26 cellular contexts compared by ENCODE assay signal in genomic region chr18:25275414-25276001, GRCh38.
A peak's percentile ranks its signal among the peaks of the same experiment; 100 is the strongest.
DNase-seq lines count a peak whose midpoint lies in the region; ATAC-seq, FAIRE-seq and TF ChIP-seq lines count a peak whose summit lies in the region.
"Had no signal": no experiment of that assay in that cellular context is flagged by ENCODE, and none has a peak within 500 bp of the region (broad histone marks: within the 10 kb centered on the region; RNA-seq: fewer than 3 reads in every experiment).

No MANE protein-coding gene starts in this region.

- H3K9me3 ChIP-seq in liver (ENCODE audit: control insufficient read depth in 4 of 4, low read length in 3 of 4) (no peaks in the 10 kb centered on the region), HepG2 (ENCODE audit: low read length) (no peaks in the 10 kb centered on the region), endothelial cell of umbilical vein (replicated peaks; ENCODE audit: control insufficient read depth, insufficient read depth, low read length) (no peaks in the 10 kb centered on the region), mesenchymal stem cell (ENCODE audit: control insufficient read depth, low read length) (no peaks in the 10 kb centered on the region), transverse colon (no peaks in the 10 kb centered on the region), osteoblast (ENCODE audit: low read depth, low read length) (no peaks in the 10 kb centered on the region)
- H3K9me3 ChIP-seq: neutrophil, psoas muscle, tibial nerve had no signal

- intact Hi-C loops in HepG2 (cut with micrococcal nuclease; ENCODE audit: unreplicated experiment) (no loop called here), endothelial cell of umbilical vein (cut with micrococcal nuclease) (loop anchor here (1.0 to 5.0 kb wide), 8 partner anchors 14 to 397 kb away; partner anchors contain the start of gene ZNF521), transverse colon (cut with DNase I; ENCODE audit: low total_unique reads) (no loop called here)

- H3K9me1 ChIP-seq in endothelial cell of umbilical vein (replicated peaks; ENCODE audit: control insufficient read depth, extremely low read depth, insufficient read depth, low read length), result no peaks in the 10 kb centered on the region

- ATAC-seq in HepG2 (no peak), HG03280 (IDR thresholded peaks at IDR 0.05; ENCODE audit: unreplicated experiment) (no peak), HG02759 (IDR thresholded peaks at IDR 0.05; ENCODE audit: unreplicated experiment) (no peak)
- ATAC-seq: activated CD4-positive, alpha-beta T cell treated with anti-CD3 and anti-CD28 coated beads for 36 hours; psoas muscle; SK-N-SH treated with all-trans-retinoic acid at 6 μM for 48 hours; T-helper 17 cell had no signal

- H3K27ac ChIP-seq in liver (ENCODE audit: low read depth in 1 of 2, low read length in 2 of 2), result no peak overlapping the region
- no peak overlapping the region for H3K27ac ChIP-seq in HepG2 (ENCODE audit: extremely low read length, insufficient read depth, low read length)
- peak overlapping the region; percentile 66 for H3K27ac ChIP-seq in endothelial cell of umbilical vein (ENCODE audit: insufficient read depth, low read depth, low read length)
- H3K27ac ChIP-seq in mesenchymal stem cell (ENCODE audit: low read length, poor library complexity, severe bottlenecking), result peak overlapping the region; percentile 57
- H3K27ac ChIP-seq in transverse colon, result no peak overlapping the region
- no peak overlapping the region for H3K27ac ChIP-seq in osteoblast (ENCODE audit: low read depth, low read length)
- H3K27ac ChIP-seq: neutrophil, psoas muscle, tibial nerve had no signal

- H3K4me3 ChIP-seq in liver (ENCODE audit: low read depth in 1 of 3, low read length in 3 of 3) (no peak overlapping the region), HepG2 (replicated peaks in 1 of 3; ENCODE audit: insufficient read depth in 1 of 3, low read depth in 2 of 3, low read length in 3 of 3) (no peak overlapping the region), endothelial cell of umbilical vein (replicated peaks in 1 of 3; ENCODE audit: insufficient read depth in 1 of 3, low read depth in 1 of 3, low read length in 3 of 3) (no peak overlapping the region), mesenchymal stem cell (ENCODE audit: insufficient read depth in 1 of 2, low read depth in 1 of 2, low read length in 2 of 2) (no peak overlapping the region), transverse colon (no peak overlapping the region), osteoblast (ENCODE audit: insufficient read depth, low read length) (no peak overlapping the region)
- H3K4me3 ChIP-seq: lung, psoas muscle, tibial nerve had no signal

- peaks cover 0 to 5% (median 0%) of the 10 kb centered on the region in 4 donors for H3K27me3 ChIP-seq in liver (ENCODE audit: control insufficient read depth in 4 of 4, insufficient read depth in 4 of 4, low read length in 3 of 4)
- H3K27me3 ChIP-seq in HepG2 (ENCODE audit: control insufficient read depth in 1 of 2, insufficient read depth in 2 of 2, low read length in 2 of 2), result no peaks in the 10 kb centered on the region
- no peaks in the 10 kb centered on the region for H3K27me3 ChIP-seq in endothelial cell of umbilical vein (ENCODE audit: control insufficient read depth in 2 of 2, insufficient read depth in 2 of 2, low read length in 2 of 2)
- H3K27me3 ChIP-seq in mesenchymal stem cell (ENCODE audit: control insufficient read depth in 1 of 2, insufficient read depth in 1 of 2, low read length in 2 of 2), result no peaks in the 10 kb centered on the region
- H3K27me3 ChIP-seq in transverse colon, result no peaks in the 10 kb centered on the region
- no peaks in the 10 kb centered on the region for H3K27me3 ChIP-seq in osteoblast (ENCODE audit: insufficient read depth, low read length)
- H3K27me3 ChIP-seq: neutrophil, tibial nerve had no signal

- peak overlapping the region in 1 of 2 experiments; percentile 23 for H3K14ac ChIP-seq in mesenchymal stem cell (ENCODE audit: low read length in 2 of 2)

- no peak overlapping the region for H3K4me2 ChIP-seq in HepG2 (ENCODE audit: low read depth, low read length)
- H3K4me2 ChIP-seq in endothelial cell of umbilical vein (ENCODE audit: insufficient read depth, low read length), result peak overlapping the region; percentile 44
- H3K4me2 ChIP-seq in mesenchymal stem cell (ENCODE audit: low read length, poor library complexity, severe bottlenecking), result no peak overlapping the region
- H3K4me2 ChIP-seq in osteoblast (ENCODE audit: insufficient read depth, low read length), result no peak overlapping the region

- H2AK5ac ChIP-seq in mesenchymal stem cell (ENCODE audit: low read length, severe bottlenecking), result no peak overlapping the region

- TF ChIP-seq POLR2A in HepG2 (IDR thresholded peaks at IDR 0.05; ENCODE audit: insufficient read depth in 1 of 2, low read depth in 2 of 2, low read length in 2 of 2), result no peak
- TF ChIP-seq POLR2A in endothelial cell of umbilical vein (IDR thresholded peaks at IDR 0.05; ENCODE audit: low read depth, low read length), result peak; percentile 40
- TF ChIP-seq POLR2A in transverse colon (IDR thresholded peaks at IDR 0.05), result no peak

- BruUV-seq in HepG2 (replicated peaks; lab: Mats Ljungman, UMichigan) (no TSS peak), endothelial cell of umbilical vein (replicated peaks; lab: Mats Ljungman, UMichigan) (no TSS peak)

- FAIRE-seq in HepG2 (lab: Jason Lieb, UNC), result no peak
- peak; percentile 89 for FAIRE-seq in endothelial cell of umbilical vein (lab: Jason Lieb, UNC)

- peak overlapping the region in 1 of 2 experiments; percentile 10 for H2BK12ac ChIP-seq in mesenchymal stem cell (ENCODE audit: low read length in 2 of 2)

- no peaks in the 10 kb centered on the region for H3K4me1 ChIP-seq in liver (ENCODE audit: control insufficient read depth in 4 of 4, insufficient read depth in 4 of 4, low read length in 3 of 4)
- no peaks in the 10 kb centered on the region for H3K4me1 ChIP-seq in HepG2 (ENCODE audit: insufficient read depth, low read length)
- peaks cover 60% of the 10 kb centered on the region for H3K4me1 ChIP-seq in endothelial cell of umbilical vein (ENCODE audit: control insufficient read depth, extremely low read depth, insufficient read depth, low read length)
- H3K4me1 ChIP-seq in mesenchymal stem cell (ENCODE audit: control insufficient read depth, insufficient read depth, low read depth, low read length), result peaks cover 10% of the 10 kb centered on the region
- H3K4me1 ChIP-seq in transverse colon, result no peaks in the 10 kb centered on the region
- H3K4me1 ChIP-seq in osteoblast (ENCODE audit: insufficient read depth, low read length), result peaks cover 14% of the 10 kb centered on the region
- H3K4me1 ChIP-seq: psoas muscle had no signal

- H3K18ac ChIP-seq in mesenchymal stem cell (ENCODE audit: low read depth in 1 of 2, low read length in 2 of 2), result no peak overlapping the region

- no peak overlapping the region for H4K8ac ChIP-seq in mesenchymal stem cell (ENCODE audit: low read length)

- CTCF ChIA-PET in HepG2 (lab: Yijun Ruan, JAX; ENCODE audit: low intra/inter-chr PET ratio, low total read pairs) (no interaction called here), endothelial cell of umbilical vein (lab: Charles Lee) (interaction anchor here (0.6 to 2.2 kb wide), 13 partner anchors 8 to 77 kb away, joined by 3 to 11 read pairs (median 4); partner anchors contain the start of gene ZNF521)

- H3K23ac ChIP-seq in mesenchymal stem cell (ENCODE audit: low read length in 2 of 2), result no peak overlapping the region

- H4K91ac ChIP-seq in mesenchymal stem cell (ENCODE audit: low read length), result no peak overlapping the region

- H2BK15ac ChIP-seq in mesenchymal stem cell (ENCODE audit: low read depth, poor library complexity, severe bottlenecking), result no peak overlapping the region

- in situ Hi-C loops in HepG2 (cut with HindIII; ENCODE audit: extremely low pct_ligation_motif_present, low pct_unique_long_range_greater_than_20kb), result no loop called here
- in situ Hi-C loops in transverse colon (cut with MboI; ENCODE audit: low pct_ligation_motif_present in 1 of 4, low pct_unique_long_range_greater_than_20kb in 1 of 4, low sequenced_read_pairs in 3 of 4), result no loop called here

- H2AFZ ChIP-seq in HepG2 (ENCODE audit: low read length), result no peak overlapping the region
- H2AFZ ChIP-seq in endothelial cell of umbilical vein (ENCODE audit: low read depth, low read length), result no peak overlapping the region
- H2AFZ ChIP-seq in mesenchymal stem cell (ENCODE audit: low read depth, low read length), result no peak overlapping the region
- H2AFZ ChIP-seq in osteoblast (ENCODE audit: low read length), result no peak overlapping the region

- TF ChIP-seq EP300 in HepG2 (IDR thresholded peaks at IDR 0.05; ENCODE audit: low read depth in 2 of 2, low read length in 2 of 2) (no peak), HepG2 (CRISPR knock-in tag; IDR thresholded peaks at IDR 0.05; ENCODE audit: borderline replicate concordance) (no peak), transverse colon (IDR thresholded peaks at IDR 0.05; ENCODE audit: low read depth) (no peak)

- no peak for TF ChIP-seq CTCF in liver (IDR thresholded peaks at IDR 0.05; ENCODE audit: low read depth, low read length, missing input control)
- no peak for TF ChIP-seq CTCF in HepG2 (CRISPR knock-in tag; IDR thresholded peaks at IDR 0.05)
- TF ChIP-seq CTCF in endothelial cell of umbilical vein (IDR thresholded peaks at IDR 0.05; ENCODE audit: extremely low read depth in 1 of 2, insufficient read depth in 1 of 2, low read depth in 1 of 2, low read length in 2 of 2), result no peak
- TF ChIP-seq CTCF in transverse colon (IDR thresholded peaks at IDR 0.05), result no peak
- TF ChIP-seq CTCF in osteoblast (IDR thresholded peaks at IDR 0.05; ENCODE audit: extremely low read depth, low read depth, low read length), result no peak

- H3K9ac ChIP-seq in liver (ENCODE audit: low read depth in 1 of 2, low read length in 2 of 2) (no peak overlapping the region), HepG2 (ENCODE audit: insufficient read depth, low read depth, low read length) (no peak overlapping the region), endothelial cell of umbilical vein (replicated peaks; ENCODE audit: extremely low read depth, insufficient read depth, low read length) (peak overlapping the region; percentile 10), mesenchymal stem cell (ENCODE audit: low read length) (no peak overlapping the region)

- no peak overlapping the region for H2BK5ac ChIP-seq in mesenchymal stem cell (ENCODE audit: low read depth, low read length, poor library complexity, severe bottlenecking)

- H2BK120ac ChIP-seq in mesenchymal stem cell (ENCODE audit: low read depth, low read length), result no peak overlapping the region

- no peaks in the 10 kb centered on the region for H3K79me2 ChIP-seq in HepG2 (ENCODE audit: insufficient read depth, low read length)
- H3K79me2 ChIP-seq in endothelial cell of umbilical vein (ENCODE audit: control insufficient read depth, insufficient read depth, low read length), result peaks cover 66% of the 10 kb centered on the region
- H3K79me2 ChIP-seq in osteoblast (ENCODE audit: insufficient read depth, low read length), result no peaks in the 10 kb centered on the region

- TF ChIP-seq RAD21 in liver (IDR thresholded peaks at IDR 0.05), result no peak
- no peak for TF ChIP-seq RAD21 in HepG2 (CRISPR knock-in tag; IDR thresholded peaks at IDR 0.05)

- no peak overlapping the region for H3K4ac ChIP-seq in mesenchymal stem cell (ENCODE audit: low read depth in 1 of 2, low read length in 2 of 2)

- peaks cover 11% of the 10 kb centered on the region for H3K79me1 ChIP-seq in mesenchymal stem cell (replicated peaks; ENCODE audit: low read length, poor library complexity, severe bottlenecking)

- H4K20me1 ChIP-seq in HepG2 (ENCODE audit: insufficient read depth, low read length) (no peaks in the 10 kb centered on the region), endothelial cell of umbilical vein (replicated peaks; ENCODE audit: control insufficient read depth, extremely low read depth, insufficient read depth, low read length) (no peaks in the 10 kb centered on the region), osteoblast (ENCODE audit: insufficient read depth, low read length) (no peaks in the 10 kb centered on the region)

- H3K36me3 ChIP-seq in liver (ENCODE audit: control insufficient read depth in 4 of 4, insufficient read depth in 3 of 4, low read depth in 1 of 4, low read length in 3 of 4) (no peaks in the 10 kb centered on the region), HepG2 (replicated peaks in 1 of 2; ENCODE audit: control insufficient read depth in 1 of 2, insufficient read depth in 2 of 2, low read length in 2 of 2) (no peaks in the 10 kb centered on the region), endothelial cell of umbilical vein (ENCODE audit: control insufficient read depth in 2 of 2, extremely low read depth in 1 of 2, insufficient read depth in 2 of 2, low read length in 2 of 2) (peaks cover 0 to 7% of the 10 kb centered on the region in 2 experiments), mesenchymal stem cell (ENCODE audit: control insufficient read depth in 1 of 2, insufficient read depth in 2 of 2, low read depth in 1 of 2, low read length in 2 of 2) (peaks cover 0 to 7% of the 10 kb centered on the region in 2 experiments), transverse colon (no peaks in the 10 kb centered on the region), osteoblast (ENCODE audit: insufficient read depth, low read length) (no peaks in the 10 kb centered on the region)
- H3K36me3 ChIP-seq: neutrophil, tibial nerve had no signal

- DNase-seq in HepG2 (ENCODE audit: low spot score), result no peak
- peak; percentile 94 for DNase-seq in endothelial cell of umbilical vein (ENCODE audit: low read depth, low spot score)
- no peak for DNase-seq in mesenchymal stem cell
- no peak for DNase-seq in transverse colon
- no peak for DNase-seq in osteoblast (ENCODE audit: insufficient read length, low spot score, missing footprints)
- DNase-seq: activated CD4-positive, alpha-beta T cell treated with anti-CD3 and anti-CD28 coated beads for 36 hours; activated effector memory CD4-positive, alpha-beta T cell treated with Interleukin-2 at 50 U/mL for 16 hours; activated naive CD8-positive, alpha-beta T cell treated with anti-CD3 and anti-CD28 coated beads for 36 hours; activated T-cell treated with anti-CD3 and anti-CD28 coated beads for 4 hours; aorta; CD8-positive, alpha-beta memory T cell; DMS153; GOT3; islet precursor cell; NCI-H1048; NCI-H1930; NCI-H345; psoas muscle; T-helper 17 cell had no signal

- WGBS in liver, result 66% methylated on average over 11 of the region's 11 CpGs
- 11% methylated on average over 11 of the region's 11 CpGs for WGBS in HepG2 (ENCODE audit: low lambda C conversion rate)
- 78% methylated on average over 11 of the region's 11 CpGs for WGBS in mesenchymal stem cell
- WGBS in transverse colon (ENCODE audit: low coverage in 1 of 2), 2 donors, result 71 to 86% methylated on average over 8 to 11 of the region's 11 CpGs

- dilution Hi-C loops in endothelial cell of umbilical vein (cut with MboI; ENCODE audit: extremely low pct_ligation_motif_present, low sequenced_read_pairs), result no loop called here

- POLR2A ChIA-PET in HepG2 (lab: Yijun Ruan, JAX), result no interaction called here
- POLR2A ChIA-PET in endothelial cell of umbilical vein (lab: Charles Lee), result interaction anchor here (1.4 kb wide), 2 partner anchors 23 to 46 kb away, joined by 5 to 8 read pairs; no protein-coding TSS in a partner anchor

Comparison
In these comparisons a context has a peak if more than half of its experiments do, and no peak if none do; other contexts are left out.
1. H3K27ac ChIP-seq: peak in endothelial cell of umbilical vein (single experiment) and mesenchymal stem cell (single experiment); none in liver (0 of 2), HepG2 (single experiment), transverse colon (0 of 4) and osteoblast (single experiment).